ENCODE assay signal across 1 cellular context in the genomic region with DNA sequence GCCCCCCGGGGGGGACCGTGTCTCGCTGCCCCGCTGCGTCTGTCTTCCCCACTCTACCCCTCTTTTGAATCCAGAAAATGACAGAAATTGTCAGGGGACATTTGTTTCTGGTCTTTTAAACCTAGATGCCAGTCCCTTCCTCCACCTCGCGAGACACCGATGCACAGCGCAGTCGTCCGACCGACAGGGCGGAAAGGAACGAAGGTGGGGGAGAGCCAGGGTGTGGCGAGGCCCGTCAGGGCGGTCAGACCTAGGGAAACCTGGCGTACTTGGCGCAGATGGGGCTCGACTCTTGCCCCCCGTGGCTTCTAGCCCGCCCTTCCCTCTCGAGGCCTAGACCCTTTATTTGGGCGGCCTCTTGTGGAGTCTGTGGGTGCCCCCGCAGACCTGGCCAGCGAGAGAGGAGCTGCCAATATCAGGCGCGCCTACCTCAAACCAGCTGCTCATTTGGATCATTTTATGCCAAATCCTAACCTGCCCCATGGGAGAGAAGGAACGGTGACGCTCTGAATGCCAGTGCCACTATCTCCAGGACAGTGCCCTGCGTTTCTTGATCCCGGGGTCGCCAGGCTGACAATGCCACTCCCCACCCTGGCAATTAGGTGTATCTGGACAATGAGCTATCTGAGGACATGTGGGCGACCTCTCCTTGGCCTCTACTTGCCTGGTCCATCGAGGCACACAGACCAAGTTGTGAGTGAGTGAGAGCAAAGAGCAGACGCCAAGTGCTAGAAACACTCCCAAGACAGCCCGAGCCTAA.
TF ChIP-seq lines count a peak whose summit lies in the region.

No MANE protein-coding gene starts in this region.

TF ChIP-seq in liver, 16 proteins besides CTCF, POLR2A, EP300 and RAD21 (continued from another document):
- TF ChIP-seq REST (IDR thresholded peaks at IDR 0.05) (no peak), HNF4G (IDR thresholded peaks at IDR 0.05) (no peak), HNF4A (conservative IDR thresholded peaks at IDR 0.05) (no peak), JUND (IDR thresholded peaks at IDR 0.05) (no peak), ATF3 (IDR thresholded peaks at IDR 0.05) (no peak)
